In the genomic region with DNA sequence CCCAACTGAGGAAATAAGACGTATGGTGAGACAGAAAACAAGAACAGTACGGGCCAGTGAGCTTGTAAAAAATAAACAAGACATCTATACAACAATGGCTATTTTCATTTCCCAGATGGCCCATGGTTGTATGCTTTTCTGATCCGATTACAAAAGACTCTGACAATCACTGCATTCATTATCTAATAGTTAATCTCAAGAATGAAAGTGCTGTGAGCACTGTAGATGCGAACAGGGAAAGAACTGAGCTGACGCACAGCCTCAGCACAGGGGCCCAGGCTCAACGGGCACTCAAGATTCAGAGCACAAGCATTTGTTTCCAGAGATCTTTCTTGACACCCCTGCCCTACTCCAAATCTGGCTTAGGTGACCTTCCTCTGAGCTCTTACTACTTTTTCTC, we compare ENCODE assay signal across 1 cellular context.
TF ChIP-seq lines count a peak whose summit lies in the region.

No MANE protein-coding gene starts in this region.

TF ChIP-seq in GM23338, 12 proteins besides CTCF, POLR2A, EP300 and RAD21 (continued from another document):
- TF ChIP-seq, protein P1, sequence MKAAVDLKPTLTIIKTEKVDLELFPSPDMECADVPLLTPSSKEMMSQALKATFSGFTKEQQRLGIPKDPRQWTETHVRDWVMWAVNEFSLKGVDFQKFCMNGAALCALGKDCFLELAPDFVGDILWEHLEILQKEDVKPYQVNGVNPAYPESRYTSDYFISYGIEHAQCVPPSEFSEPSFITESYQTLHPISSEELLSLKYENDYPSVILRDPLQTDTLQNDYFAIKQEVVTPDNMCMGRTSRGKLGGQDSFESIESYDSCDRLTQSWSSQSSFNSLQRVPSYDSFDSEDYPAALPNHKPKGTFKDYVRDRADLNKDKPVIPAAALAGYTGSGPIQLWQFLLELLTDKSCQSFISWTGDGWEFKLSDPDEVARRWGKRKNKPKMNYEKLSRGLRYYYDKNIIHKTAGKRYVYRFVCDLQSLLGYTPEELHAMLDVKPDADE (IDR thresholded peaks at IDR 0.05) = no peak
- TF ChIP-seq EZH2 (IDR thresholded peaks at IDR 0.05; ENCODE audit: low read depth, unreplicated experiment) (no peak), ZNF462 (CRISPR knock-in tag; IDR thresholded peaks at IDR 0.05) (no peak), NANOG (IDR thresholded peaks at IDR 0.05; ENCODE audit: borderline replicate concordance) (no peak), ZNF331 (CRISPR knock-in tag; IDR thresholded peaks at IDR 0.05; ENCODE audit: low read depth) (no peak), CREB1 (CRISPR knock-in tag; IDR thresholded peaks at IDR 0.05; ENCODE audit: low read depth) (no peak)
